In the genomic region with DNA sequence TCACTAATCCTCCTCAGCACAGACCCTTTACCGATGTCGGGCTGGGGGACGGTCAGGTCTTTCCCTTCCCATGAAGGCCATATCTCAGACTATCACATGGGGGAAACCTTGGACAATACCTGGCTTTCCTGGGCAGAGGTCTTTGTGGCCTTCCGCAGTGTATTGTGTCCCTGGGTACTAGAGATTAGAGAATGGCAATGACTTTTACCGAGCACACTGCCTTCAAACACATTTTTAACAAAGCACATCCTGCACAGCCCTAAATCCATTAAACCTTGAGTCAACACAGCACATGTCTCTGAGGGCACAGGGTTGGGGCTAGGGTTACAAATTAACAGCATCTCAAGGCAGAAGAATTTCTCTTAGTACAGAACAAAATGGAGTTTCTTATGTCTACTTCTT, we compare ENCODE assay signal across 4 cellular contexts. TPM values are rescaled to one million over a fixed set of nuclear protein-coding genes. Genes with fewer than 3 reads are reported as not detected.
"Had no signal": no experiment of that assay in that cellular context is flagged by ENCODE, and none has a peak within 500 bp of the region (broad histone marks: within the 10 kb centered on the region; RNA-seq: fewer than 3 reads in every experiment).

No MANE protein-coding gene starts in this region.

RNA-seq across cellular contexts. Expression of gene SGIP1, which starts 58.2 kb away (rescaled TPM):
- total RNA-seq: activated CD8-positive, alpha-beta T cell treated with anti-CD3 and anti-CD28 coated beads for 36 hours; activated naive CD8-positive, alpha-beta T cell treated with anti-CD3 and anti-CD28 coated beads for 36 hours; activated T-helper 2 cell treated with anti-CD3 and anti-CD28 coated beads, Interferon-gamma antibody, Interleukin-2, Interleukin-4, amounts not matched to agents 10 μg/mL and 5 μg/mL and 100 μg/mL, durations not matched to agents 14 hours and 24 hours and 36 hours; T-cell had no signal
